11 cellular contexts compared by ENCODE assay signal in the genomic region with DNA sequence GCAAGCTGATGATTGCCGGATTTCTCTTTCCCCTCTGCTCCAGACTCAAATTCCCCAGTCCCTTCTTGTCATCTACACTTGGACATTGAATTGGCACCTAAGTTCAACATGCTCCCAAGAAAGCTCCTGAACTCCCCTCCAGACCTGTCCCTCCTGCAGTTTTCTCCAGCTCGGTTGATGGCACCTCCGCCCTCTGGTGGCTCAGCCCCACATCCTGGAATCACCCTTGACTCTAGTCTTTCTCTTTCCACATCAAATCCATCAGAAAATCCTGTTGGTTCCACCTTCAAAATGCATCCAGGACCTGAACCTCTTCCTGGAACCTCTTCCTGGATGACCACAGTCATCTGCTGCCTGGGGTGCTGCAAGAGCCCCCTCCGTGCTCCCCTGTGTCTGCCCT.
"Had no signal": no experiment of that assay in that cellular context is flagged by ENCODE, and none has a peak within 500 bp of the region (broad histone marks: within the 10 kb centered on the region; RNA-seq: fewer than 3 reads in every experiment).

No MANE protein-coding gene starts in this region.

- H3K27ac ChIP-seq: coronary artery, heart right ventricle, parathyroid adenoma, skin epidermis had no signal

- ATAC-seq: activated CD8-positive, alpha-beta T cell treated with anti-CD3 and anti-CD28 coated beads, Interleukin-2, amount 10 ng/mL, durations not matched to agents 7 days and 5 days; heart right ventricle had no signal

- H3K4me1 ChIP-seq: parathyroid adenoma had no signal

- DNase-seq: activated CD4-positive, alpha-beta T cell treated with anti-CD3 and anti-CD28 coated beads for 4 hours; activated CD8-positive, alpha-beta memory T cell treated with anti-CD3 and anti-CD28 coated beads, Interleukin-2, amount 50 U/mL, for 48 hours; activated CD8-positive, alpha-beta T cell treated with anti-CD3 and anti-CD28 coated beads, Interleukin-2, amount 10 ng/mL, durations not matched to agents 7 days and 5 days; activated naive CD4-positive, alpha-beta T cell; effector CD4-positive, alpha-beta T cell; heart right ventricle; stimulated activated CD4-positive, alpha-beta T cell treated with anti-CD3 and anti-CD28 coated beads, Interleukin-4, amount 100 ng/mL, for 4 hours; T-helper 9 cell had no signal

- H3K4me3 Mint-ChIP-seq: activated CD8-positive, alpha-beta T cell treated with anti-CD3 and anti-CD28 coated beads, Interleukin-2, amount 10 ng/mL, durations not matched to agents 7 days and 5 days had no signal

- H2AFZ ChIP-seq: parathyroid adenoma had no signal

- H3K79me2 ChIP-seq: parathyroid adenoma had no signal

- H3K9ac ChIP-seq: parathyroid adenoma had no signal

- H3K27ac Mint-ChIP-seq: activated CD8-positive, alpha-beta T cell treated with anti-CD3 and anti-CD28 coated beads, Interleukin-2, amount 10 ng/mL, durations not matched to agents 7 days and 5 days had no signal
